Comparison of ENCODE assay signal across 1 cellular context in the genomic region with DNA sequence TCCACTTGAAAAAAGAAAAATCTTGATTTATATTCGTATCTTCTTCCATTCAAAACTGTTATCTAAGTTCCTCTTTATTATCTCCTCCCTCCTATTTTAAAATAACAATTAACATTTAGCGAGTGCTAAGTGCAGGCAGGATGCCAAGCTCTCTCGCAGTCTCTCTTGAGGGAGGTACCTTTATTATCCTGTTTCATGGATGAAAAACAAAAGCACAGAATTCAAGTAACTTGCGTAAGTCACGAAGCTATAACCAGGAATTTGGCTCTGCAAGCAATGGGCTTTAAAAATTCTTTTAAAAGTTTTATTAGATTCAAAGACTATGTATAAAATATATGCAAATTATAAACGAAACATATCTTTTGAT.
TF ChIP-seq lines count a peak whose summit lies in the region.

No MANE protein-coding gene starts in this region.

TF ChIP-seq in K562, 482 proteins besides CTCF, POLR2A, EP300 and RAD21 (continued from another document):
- TF ChIP-seq, protein P1, sequence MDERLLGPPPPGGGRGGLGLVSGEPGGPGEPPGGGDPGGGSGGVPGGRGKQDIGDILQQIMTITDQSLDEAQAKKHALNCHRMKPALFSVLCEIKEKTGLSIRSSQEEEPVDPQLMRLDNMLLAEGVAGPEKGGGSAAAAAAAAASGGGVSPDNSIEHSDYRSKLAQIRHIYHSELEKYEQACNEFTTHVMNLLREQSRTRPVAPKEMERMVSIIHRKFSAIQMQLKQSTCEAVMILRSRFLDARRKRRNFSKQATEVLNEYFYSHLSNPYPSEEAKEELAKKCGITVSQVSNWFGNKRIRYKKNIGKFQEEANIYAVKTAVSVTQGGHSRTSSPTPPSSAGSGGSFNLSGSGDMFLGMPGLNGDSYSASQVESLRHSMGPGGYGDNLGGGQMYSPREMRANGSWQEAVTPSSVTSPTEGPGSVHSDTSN (CRISPR knock-in tag; IDR thresholded peaks at IDR 0.05; ENCODE audit: low read depth), result no peak
- TF ChIP-seq, protein P1 (tag; conservative IDR thresholded peaks at IDR 0.05; ENCODE audit: low read depth), result no peak
- no peak for TF ChIP-seq EP400 (IDR thresholded peaks at IDR 0.05)
- TF ChIP-seq, protein P2, sequence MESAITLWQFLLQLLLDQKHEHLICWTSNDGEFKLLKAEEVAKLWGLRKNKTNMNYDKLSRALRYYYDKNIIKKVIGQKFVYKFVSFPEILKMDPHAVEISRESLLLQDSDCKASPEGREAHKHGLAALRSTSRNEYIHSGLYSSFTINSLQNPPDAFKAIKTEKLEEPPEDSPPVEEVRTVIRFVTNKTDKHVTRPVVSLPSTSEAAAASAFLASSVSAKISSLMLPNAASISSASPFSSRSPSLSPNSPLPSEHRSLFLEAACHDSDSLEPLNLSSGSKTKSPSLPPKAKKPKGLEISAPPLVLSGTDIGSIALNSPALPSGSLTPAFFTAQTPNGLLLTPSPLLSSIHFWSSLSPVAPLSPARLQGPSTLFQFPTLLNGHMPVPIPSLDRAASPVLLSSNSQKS (CRISPR knock-in tag; IDR thresholded peaks at IDR 0.05), result no peak
